ENCODE assay signal across 17 cellular contexts in genomic region chr2:137947032-137947713, GRCh38. TPM values are rescaled to one million over a fixed set of nuclear protein-coding genes. Genes with fewer than 3 reads are reported as not detected.
DNase-seq lines count a peak whose midpoint lies in the region; ATAC-seq and TF ChIP-seq lines count a peak whose summit lies in the region.
"Had no signal": no experiment of that assay in that cellular context is flagged by ENCODE, and none has a peak within 500 bp of the region (broad histone marks: within the 10 kb centered on the region; RNA-seq: fewer than 3 reads in every experiment).

No MANE protein-coding gene starts in this region.

- no peak overlapping the region for H3K4me2 ChIP-seq in neural progenitor cell

- H3K79me2 ChIP-seq in neural progenitor cell (ENCODE audit: low read depth): no peaks in the 10 kb centered on the region

- no peak overlapping the region for H3K4me3 Mint-ChIP-seq in neural progenitor cell
- H3K4me3 Mint-ChIP-seq: activated CD4-positive, alpha-beta T cell treated with anti-CD3 and anti-CD28 coated beads for 36 hours; activated naive CD8-positive, alpha-beta T cell; CD4-positive, CD25-positive, alpha-beta regulatory T cell had no signal

- peaks cover 5% of the 10 kb centered on the region for H3K4me1 ChIP-seq in neural progenitor cell
- H3K4me1 ChIP-seq: testis had no signal

- no peak overlapping the region for H3K27ac Mint-ChIP-seq in neural progenitor cell
- H3K27ac Mint-ChIP-seq: activated CD4-positive, alpha-beta T cell treated with anti-CD3 and anti-CD28 coated beads for 36 hours; activated naive CD8-positive, alpha-beta T cell; CD4-positive, CD25-positive, alpha-beta regulatory T cell had no signal

- no peaks in the 10 kb centered on the region for H4K20me1 ChIP-seq in neural progenitor cell (ENCODE audit: low read depth)

- H3K27me3 ChIP-seq in neural progenitor cell: no peaks in the 10 kb centered on the region
- H3K27me3 ChIP-seq: testis had no signal

- DNase-seq in CD1c-positive myeloid dendritic cell (ENCODE audit: extremely low spot score) (peak; percentile 61), SKM-1 (lab: John Stamatoyannopoulos, UW; ENCODE audit: unreplicated experiment) (peak; percentile 20), left colon (no peak), NCI-H82 (lab: John Stamatoyannopoulos, UW) (no peak), neural progenitor cell (ENCODE audit: low spot score) (no peak)
- DNase-seq in activated CD4-positive, CD25-positive, alpha-beta regulatory T cell treated with anti-CD3 and anti-CD28 coated beads, Interleukin-2, amount 50 U/mL, for 72 hours: no peak
- DNase-seq: activated effector memory CD4-positive, alpha-beta T cell treated with Interleukin-2 at 50 U/mL for 16 hours; central memory CD4-positive, alpha-beta T cell; NCI-H2171 had no signal

- no peak overlapping the region for H3K4me3 ChIP-seq in neural progenitor cell
- H3K4me3 ChIP-seq: HAP-1, testis had no signal

- H3K27me3 Mint-ChIP-seq in neural progenitor cell (ENCODE audit: insufficient read depth, low read depth): peaks cover 2% of the 10 kb centered on the region
- H3K27me3 Mint-ChIP-seq: CD4-positive, CD25-positive, alpha-beta regulatory T cell had no signal

- no peaks in the 10 kb centered on the region for H3K9me3 Mint-ChIP-seq in neural progenitor cell
- H3K9me3 Mint-ChIP-seq: CD4-positive, CD25-positive, alpha-beta regulatory T cell had no signal

- H3K36me3 Mint-ChIP-seq in neural progenitor cell: no peaks in the 10 kb centered on the region
- H3K36me3 Mint-ChIP-seq: activated naive CD8-positive, alpha-beta T cell; CD4-positive, CD25-positive, alpha-beta regulatory T cell had no signal

- H3K36me3 ChIP-seq in neural progenitor cell: no peaks in the 10 kb centered on the region
- H3K36me3 ChIP-seq: HAP-1 had no signal

- no peak overlapping the region for H3K27ac ChIP-seq in neural progenitor cell
- H3K27ac ChIP-seq: testis had no signal

- H3F3A ChIP-seq in neural progenitor cell (ENCODE audit: low read depth): no peaks in the 10 kb centered on the region

- H3K4me1 Mint-ChIP-seq in neural progenitor cell: peaks cover 11% of the 10 kb centered on the region

- TF ChIP-seq CTCF in neural progenitor cell (IDR thresholded peaks at IDR 0.05): no peak

- H2AFZ ChIP-seq in neural progenitor cell (replicated peaks): no peak overlapping the region

- ATAC-seq in HG03135 (IDR thresholded peaks at IDR 0.05; ENCODE audit: unreplicated experiment): peak; percentile 30
- ATAC-seq in left colon: peak; percentile 77
- no peak for ATAC-seq in GM18867 (IDR thresholded peaks at IDR 0.05; ENCODE audit: unreplicated experiment)
- ATAC-seq: activated CD4-positive, alpha-beta T cell treated with anti-CD3 and anti-CD28 coated beads for 36 hours; stimulated activated naive CD8-positive, alpha-beta T cell treated with anti-CD3 and anti-CD28 coated beads, Interleukin-15, Interleukin-2, amounts not matched to agents 100 U/mL and 50 U/mL, for 24 hours had no signal

- no peak overlapping the region for H3K9ac ChIP-seq in neural progenitor cell

- H3K9me3 ChIP-seq in neural progenitor cell (ENCODE audit: low read depth): no peaks in the 10 kb centered on the region
- H3K9me3 ChIP-seq: HAP-1, testis had no signal

- intact Hi-C loops in left colon (cut with DNase I, micrococcal nuclease): no loop called here

RNA-seq across cellular contexts. Expression of gene HNMT, which starts 17.1 kb away (rescaled TPM):
- 10 to 100 TPM; 74.0 to 78.2 TPM for total RNA-seq in left colon
- 0.84 and 1.6 TPM in 2 replicates for total RNA-seq in neural progenitor cell (ENCODE audit: low replicate concordance)
- total RNA-seq: activated CD4-positive, alpha-beta T cell treated with anti-CD3 and anti-CD28 coated beads for 36 hours; CD4-positive, CD25-positive, alpha-beta regulatory T cell had no signal

Comparison
In these comparisons a context has a peak if more than half of its experiments do, and no peak if none do; other contexts are left out.
1. DNase-seq: peak in CD1c-positive myeloid dendritic cell (single experiment) and SKM-1 (single experiment); none in left colon (0 of 2), NCI-H82 (single experiment), activated CD4-positive, CD25-positive, alpha-beta regulatory T cell treated with anti-CD3 and anti-CD28 coated beads, Interleukin-2, amount 50 U/mL, for 72 hours (single experiment) and neural progenitor cell (single experiment).
2. RNA of gene HNMT, which starts 17.1 kb away (total RNA-seq): 74.0 to 78.2 TPM in left colon; 0.84 to 1.6 TPM in neural progenitor cell; every median in the first group is over 10 times any median in the second.